In the genomic region with DNA sequence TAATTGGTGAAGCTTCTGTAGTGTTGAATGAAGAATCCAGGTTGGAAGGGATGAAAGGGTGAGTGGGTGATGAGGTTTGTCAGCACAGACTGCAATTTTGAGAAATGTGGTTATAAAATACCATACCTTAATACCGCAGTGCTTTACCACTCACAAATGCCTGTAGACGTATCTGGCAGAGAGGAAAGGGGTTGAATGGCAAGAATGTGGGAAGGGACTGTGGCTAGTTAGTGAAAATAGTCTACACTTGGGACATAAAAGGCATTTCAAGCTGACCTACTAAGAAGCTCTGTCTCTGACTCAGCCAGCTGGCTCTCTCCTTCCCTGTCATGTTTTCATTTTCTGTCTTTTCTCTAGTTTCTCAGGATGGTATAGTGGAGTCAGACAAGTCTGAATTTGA, we compare ENCODE assay signal across 19 cellular contexts. TPM values are rescaled to one million over a fixed set of nuclear protein-coding genes. Genes with fewer than 3 reads are reported as not detected.
DNase-seq lines count a peak whose midpoint lies in the region; ATAC-seq and TF ChIP-seq lines count a peak whose summit lies in the region.
"Had no signal": no experiment of that assay in that cellular context is flagged by ENCODE, and none has a peak within 500 bp of the region (broad histone marks: within the 10 kb centered on the region; RNA-seq: fewer than 3 reads in every experiment).

No MANE protein-coding gene starts in this region.

- DNase-seq in Daoy (ENCODE audit: low read depth) (peak; percentile 50), M059J (ENCODE audit: low read depth) (peak; percentile 90), dedifferentiated amniotic fluid mesenchymal stem cell (ENCODE audit: extremely low spot score) (peak; percentile 68), renal cortical epithelial cell (ENCODE audit: low read depth) (peak; percentile 39), heart left ventricle (no peak), SK-N-DZ (ENCODE audit: low spot score) (no peak), NCI-H446 (lab: John Stamatoyannopoulos, UW) (no peak)
- DNase-seq: activated CD8-positive, alpha-beta T cell treated with anti-CD3 and anti-CD28 coated beads, Interleukin-2, amount 10 ng/mL, durations not matched to agents 7 days and 5 days; aorta; GOT3; left ventricle myocardium inferior; MG63; NCI-H2029; NCI-H524 treated with DMSO at 0.1 percent for 48 hours had no signal

- no peaks in the 10 kb centered on the region for H3K4me1 ChIP-seq in heart left ventricle
- H3K4me1 ChIP-seq: BLaER1, left ventricle myocardium inferior had no signal

- 70 to 79% (median 76%) methylated on average over 2 of the region's 2 CpGs for WGBS in heart left ventricle, 4 donors

- no peaks in the 10 kb centered on the region for H3K36me3 ChIP-seq in heart left ventricle
- H3K36me3 ChIP-seq: BLaER1, left ventricle myocardium inferior, MG63 had no signal

- ATAC-seq in GM18502 (IDR thresholded peaks at IDR 0.05; ENCODE audit: poor library complexity, unreplicated experiment), result no peak
- no peak for ATAC-seq in heart left ventricle
- ATAC-seq: activated CD8-positive, alpha-beta T cell treated with anti-CD3 and anti-CD28 coated beads, Interleukin-2, amount 10 ng/mL, durations not matched to agents 7 days and 5 days; WTC11 had no signal

- H3K27ac ChIP-seq in heart left ventricle, result no peak overlapping the region
- H3K27ac ChIP-seq: BLaER1, left ventricle myocardium inferior had no signal

- intact Hi-C loops in heart left ventricle (cut with DNase I), result no loop called here

- H3K9me3 ChIP-seq in heart left ventricle, result no peaks in the 10 kb centered on the region
- H3K9me3 ChIP-seq: BLaER1, left ventricle myocardium inferior, MG63 had no signal

- H3K4me3 ChIP-seq in heart left ventricle, result no peak overlapping the region
- H3K4me3 ChIP-seq: BLaER1, left ventricle myocardium inferior, MG63 had no signal

- no peak for TF ChIP-seq CTCF in heart left ventricle (IDR thresholded peaks at IDR 0.05)

- no peak for TF ChIP-seq POLR2A in heart left ventricle (IDR thresholded peaks at IDR 0.05)

- peaks cover 0 to 3% (median 0%) of the 10 kb centered on the region in 9 donors for H3K27me3 ChIP-seq in heart left ventricle
- H3K27me3 ChIP-seq: BLaER1, MG63 had no signal

RNA-seq across cellular contexts. Expression of a gene that starts 25.1 kb away (rescaled TPM):
- 7.3 and 14.9 TPM in 2 replicates for total RNA-seq in Daoy (2014; rRNA removed; shearing (Covaris generic))
- 7.0 and 17.6 TPM in 2 replicates for total RNA-seq in M059J (2014; rRNA removed; shearing (Covaris generic))
- total RNA-seq in renal cortical epithelial cell (0.55 and 4.5 TPM in 2 replicates), heart left ventricle (under 1 TPM in 6 of 9 donors, not detected in 3; 0.07 to 0.50 (median 0.21) TPM)
- under 1 TPM; 0.08 to 0.18 TPM for polyA plus RNA-seq in heart left ventricle
- polyA plus RNA-seq in SK-N-DZ (2014; cell fraction: cytosol; rRNA removed), result not detected in 2 replicates
- not detected in 2 replicates for polyA plus RNA-seq in SK-N-DZ (2014; cell fraction: nucleus; rRNA removed)
- total RNA-seq: activated CD8-positive, alpha-beta T cell treated with anti-CD3 and anti-CD28 coated beads, Interleukin-2, amount 10 ng/mL, durations not matched to agents 7 days and 5 days; dermis microvascular lymphatic vessel endothelial cell; OCI-LY7; WTC11 had no signal

RNA-seq across cellular contexts. Expression of a gene that starts 50.7 kb away (rescaled TPM):
- 25.2 and 27.5 TPM in 2 replicates for total RNA-seq in Daoy (2014; rRNA removed; shearing (Covaris generic))
- total RNA-seq in M059J (2014; rRNA removed; shearing (Covaris generic)), result 23.5 and 28.2 TPM in 2 replicates
- total RNA-seq in renal cortical epithelial cell (38.4 and 45.3 TPM in 2 replicates), heart left ventricle (10 to 100 TPM; 24.8 to 45.1 (median 35.8) TPM)
- polyA plus RNA-seq in heart left ventricle, result 10 to 100 TPM; 12.3 to 18.5 TPM
- 11.4 and 12.3 TPM in 2 replicates for polyA plus RNA-seq in SK-N-DZ (2014; cell fraction: cytosol; rRNA removed)
- 14.3 and 16.6 TPM in 2 replicates for polyA plus RNA-seq in SK-N-DZ (2014; cell fraction: nucleus; rRNA removed)

Comparison
In these comparisons a context has a peak if more than half of its experiments do, and no peak if none do; other contexts are left out.
1. DNase-seq: peak in Daoy (single experiment), M059J (single experiment), dedifferentiated amniotic fluid mesenchymal stem cell (single experiment) and renal cortical epithelial cell (single experiment); none in heart left ventricle (0 of 5), SK-N-DZ (single experiment) and NCI-H446 (0 of 2).